14 cellular contexts compared by ENCODE assay signal in genomic region chr19:47471381-47471732, GRCh38. TPM values are rescaled to one million over a fixed set of nuclear protein-coding genes. Genes with fewer than 3 reads are reported as not detected.
DNase-seq lines count a peak whose midpoint lies in the region; ATAC-seq and TF ChIP-seq lines count a peak whose summit lies in the region.
"Had no signal": no experiment of that assay in that cellular context is flagged by ENCODE, and none has a peak within 500 bp of the region (broad histone marks: within the 10 kb centered on the region; RNA-seq: fewer than 3 reads in every experiment).

No MANE protein-coding gene starts in this region.

- peak overlapping the region; percentile 1 for H3K27ac Mint-ChIP-seq in Calu3 (ENCODE audit: unreplicated experiment)
- H3K27ac Mint-ChIP-seq: activated CD8-positive, alpha-beta T cell treated with anti-CD3 and anti-CD28 coated beads, Interleukin-2, amount 10 ng/mL, durations not matched to agents 7 days and 5 days had no signal

- H3K79me2 ChIP-seq in MM.1S (ENCODE audit: low read length) = no peaks in the 10 kb centered on the region

- WGBS in lower leg skin, 2 donors = 1 to 3% methylated on average over 3 to 13 of the region's 16 CpGs

- no peaks in the 10 kb centered on the region for H3K9me3 ChIP-seq in WERI-Rb-1 (ENCODE audit: severe bottlenecking)
- no peaks in the 10 kb centered on the region for H3K9me3 ChIP-seq in MM.1S (replicated peaks; ENCODE audit: insufficient read depth, low read length)
- H3K9me3 ChIP-seq: adrenal gland, psoas muscle had no signal

- no peaks in the 10 kb centered on the region for H3K27me3 ChIP-seq in WERI-Rb-1 (ENCODE audit: insufficient read depth, low read depth, severe bottlenecking)
- H3K27me3 ChIP-seq in MM.1S (replicated peaks; ENCODE audit: insufficient read depth, low read length) = peaks cover 76% of the 10 kb centered on the region

- peaks cover 73% of the 10 kb centered on the region for H3K27me3 Mint-ChIP-seq in Calu3 (ENCODE audit: unreplicated experiment)

- H2AFZ ChIP-seq in MM.1S (ENCODE audit: low read length) = no peak overlapping the region
- H2AFZ ChIP-seq: GM23248 had no signal

- no peak for TF ChIP-seq CTCF in Calu3 (IDR thresholded peaks at IDR 0.05; ENCODE audit: unreplicated experiment)
- no peak for TF ChIP-seq CTCF in WERI-Rb-1 (IDR thresholded peaks at IDR 0.05; ENCODE audit: low read depth, low read length)
- TF ChIP-seq CTCF in lower leg skin (IDR thresholded peaks at IDR 0.05) = no peak
- no peak for TF ChIP-seq CTCF in MM.1S (IDR thresholded peaks at IDR 0.05; ENCODE audit: low read length)

- BruUV-seq in Calu3 (replicated peaks; lab: Mats Ljungman, UMichigan) = no TSS peak

- intact Hi-C loops in Calu3 (cut with micrococcal nuclease; ENCODE audit: unreplicated experiment) (no loop called here), lower leg skin (cut with DNase I; ENCODE audit: low total_unique reads) (no loop called here)

- peaks cover 4% of the 10 kb centered on the region for H3K36me3 Mint-ChIP-seq in Calu3 (ENCODE audit: insufficient read depth, unreplicated experiment)

- TF ChIP-seq POLR2A in lower leg skin (IDR thresholded peaks at IDR 0.05) = no peak

- no peak overlapping the region for H3K4me3 Mint-ChIP-seq in Calu3 (ENCODE audit: low read depth, unreplicated experiment)
- H3K4me3 Mint-ChIP-seq: activated CD8-positive, alpha-beta T cell treated with anti-CD3 and anti-CD28 coated beads, Interleukin-2, amount 10 ng/mL, durations not matched to agents 7 days and 5 days had no signal

- peaks cover 4% of the 10 kb centered on the region for H3K36me3 ChIP-seq in WERI-Rb-1
- H3K36me3 ChIP-seq in MM.1S (replicated peaks; ENCODE audit: insufficient read depth, low read length) = no peaks in the 10 kb centered on the region
- H3K36me3 ChIP-seq: adrenal gland had no signal

- H3K9me3 Mint-ChIP-seq in Calu3 (ENCODE audit: low read depth, unreplicated experiment) = no peaks in the 10 kb centered on the region
- H3K9me3 Mint-ChIP-seq: T-cell had no signal

- H3K4me1 Mint-ChIP-seq in Calu3 (ENCODE audit: low read depth, unreplicated experiment) = peaks cover 9% of the 10 kb centered on the region

- no peak overlapping the region for H3K9ac ChIP-seq in MM.1S (ENCODE audit: low read length)
- H3K9ac ChIP-seq: GM23248 had no signal

- CTCF ChIA-PET in Calu3 (lab: Charles Lee) = no interaction called here

- H3K9me2 ChIP-seq in MM.1S (replicated peaks; ENCODE audit: insufficient read depth, low read length) = no peaks in the 10 kb centered on the region

- DNase-seq in Calu3 (no peak), WERI-Rb-1 (no peak), skeletal muscle cell (ENCODE audit: low read depth) (no peak), UCSD-AML1 (lab: John Stamatoyannopoulos, UW; ENCODE audit: unreplicated experiment) (no peak), lower leg skin (ENCODE audit: low spot score in 2 of 2) (no peak), MM.1S (no peak)
- DNase-seq: NCI-H187 treated with DMSO at 0.1 percent for 48 hours had no signal

- no peak for ATAC-seq in HG02798 (IDR thresholded peaks at IDR 0.05; ENCODE audit: poor library complexity, unreplicated experiment)

- H3K4me3 ChIP-seq in WERI-Rb-1 (ENCODE audit: low read depth, low read length) = peak overlapping the region; percentile 86
- H3K4me3 ChIP-seq in iPS-11a (ENCODE audit: low read depth, low read length) = peak overlapping the region; percentile 54
- peak overlapping the region; percentile 23 for H3K4me3 ChIP-seq in skeletal muscle cell (ENCODE audit: low read depth, low read length)
- no peak overlapping the region for H3K4me3 ChIP-seq in lower leg skin (ENCODE audit: low read depth, poor library complexity, severe bottlenecking)
- no peak overlapping the region for H3K4me3 ChIP-seq in MM.1S (ENCODE audit: low read length)
- H3K4me3 ChIP-seq: adrenal gland, GM23248, psoas muscle had no signal

- no peaks in the 10 kb centered on the region for H3K4me1 ChIP-seq in MM.1S (ENCODE audit: low read length)
- H3K4me1 ChIP-seq: psoas muscle had no signal

- no peaks in the 10 kb centered on the region for H3F3A ChIP-seq in MM.1S (ENCODE audit: insufficient read depth, low read length)

- H3K27ac ChIP-seq in WERI-Rb-1 (peak overlapping the region; percentile 83), MM.1S (ENCODE audit: low read length) (no peak overlapping the region)
- H3K27ac ChIP-seq: adrenal gland, GM23248, psoas muscle had no signal

- no peak overlapping the region for H3K4me2 ChIP-seq in MM.1S (ENCODE audit: low read depth, low read length)

- H4K20me1 ChIP-seq in MM.1S (ENCODE audit: insufficient read depth, low read length) = no peaks in the 10 kb centered on the region; the same call in 1 of the 2 replicates

RNA-seq across cellular contexts. Expression of gene SLC8A2, which starts 0.3 kb away (rescaled TPM):
- total RNA-seq in Calu3 (2022) = 0.12 and 0.33 TPM in 2 replicates
- total RNA-seq in lower leg skin = 1 to 10 TPM in 2 of 4 donors, under 1 TPM in 1, not detected in 1; 0.38 to 2.3 (median 1.6) TPM
- total RNA-seq: GM23248, T-cell had no signal

RNA-seq across cellular contexts. Expression of gene KPTN, which starts 12.7 kb away (rescaled TPM):
- 22.8 and 24.0 TPM in 2 replicates for total RNA-seq in Calu3 (2022)
- total RNA-seq in lower leg skin = 1 to 10 TPM; 3.5 to 9.0 (median 5.9) TPM

RNA-seq across cellular contexts. Expression of gene NAPA, which starts 43.5 kb away (rescaled TPM):
- total RNA-seq in Calu3 (2022) = 158 and 181 TPM in 2 replicates
- 100 to 1,000 TPM; 182 to 344 (median 221) TPM for total RNA-seq in lower leg skin

RNA-seq across cellular contexts. Expression of gene MEIS3, which starts 52.0 kb away (rescaled TPM):
- total RNA-seq in Calu3 (2022) (0.87 and 2.0 TPM in 2 replicates), lower leg skin (1 to 10 TPM; 1.9 to 8.5 (median 4.6) TPM)
- total RNA-seq: activated CD8-positive, alpha-beta T cell treated with anti-CD3 and anti-CD28 coated beads, Interleukin-2, amount 10 ng/mL, durations not matched to agents 7 days and 5 days had no signal

Comparison
In these comparisons a context has a peak if more than half of its experiments do, and no peak if none do; other contexts are left out.
1. H3K4me3 ChIP-seq: peak in WERI-Rb-1 (single experiment), iPS-11a (single experiment) and skeletal muscle cell (single experiment); none in lower leg skin (single experiment) and MM.1S (single experiment).